Comparison of ENCODE assay signal across 11 cellular contexts in genomic region chr7:76567753-76568152, GRCh38. TPM values are rescaled to one million over a fixed set of nuclear protein-coding genes. Genes with fewer than 3 reads are reported as not detected.
DNase-seq lines count a peak whose midpoint lies in the region; ATAC-seq, FAIRE-seq and TF ChIP-seq lines count a peak whose summit lies in the region.
"Not testable (repeated sequence)": the region's sequence is repeated elsewhere in the genome, so short reads cannot be mapped to it uniquely, and the experiment has no call there.
"Had no signal": no experiment of that assay in that cellular context is flagged by ENCODE, and none has a peak within 500 bp of the region (broad histone marks: within the 10 kb centered on the region; RNA-seq: fewer than 3 reads in every experiment).

No MANE protein-coding gene starts in this region.

- FAIRE-seq in A549 (lab: Jason Lieb, UNC) (peak; percentile 95), GM18507 (lab: Jason Lieb, UNC) (peak; percentile 38), astrocyte (lab: Jason Lieb, UNC) (peak; percentile 85), keratinocyte (lab: Jason Lieb, UNC) (peak; percentile 70)

- not testable (repeated sequence) for H3K4me3 Mint-ChIP-seq in Caco-2 (ENCODE audit: unreplicated experiment); astrocyte (ENCODE audit: unreplicated experiment)

- POLR2A ChIA-PET in A549 (lab: Yijun Ruan, JAX); Caco-2 (lab: Charles Lee); OCI-LY7 (lab: Charles Lee); Panc1 (lab: Charles Lee): not testable (repeated sequence)

- dilution Hi-C loops in mammary epithelial cell (cut with HindIII; ENCODE audit: low sequenced_read_pairs); keratinocyte (cut with MboI; ENCODE audit: extremely low pct_ligation_motif_present, low sequenced_read_pairs): not testable (repeated sequence)

- H3K4me1 Mint-ChIP-seq in Caco-2 (ENCODE audit: low read depth, unreplicated experiment) (peaks cover 37% of the 10 kb centered on the region), astrocyte (ENCODE audit: low read depth, unreplicated experiment) (peaks cover 19% of the 10 kb centered on the region)

- ATAC-seq in A549, Panc1: not testable (repeated sequence)

- not testable (repeated sequence) for H4K20me1 ChIP-seq in OCI-LY7 (ENCODE audit: insufficient read depth, low read length); astrocyte (ENCODE audit: insufficient read depth, low read length); mammary epithelial cell (ENCODE audit: insufficient read depth, low read length); keratinocyte (ENCODE audit: control insufficient read depth, extremely low read depth, insufficient read depth, low read length)

- H3K9me1 ChIP-seq in keratinocyte (ENCODE audit: control insufficient read depth, extremely low read depth, insufficient read depth, low read length), result not testable (repeated sequence)

- H3K79me2 ChIP-seq in OCI-LY7 (ENCODE audit: insufficient read depth, low read depth, low read length), result not testable (repeated sequence)
- H3K79me2 ChIP-seq in astrocyte (ENCODE audit: insufficient read depth, low read length), result peaks cover 42% of the 10 kb centered on the region
- H3K79me2 ChIP-seq in mammary epithelial cell (ENCODE audit: insufficient read depth, low read length), result peaks cover 72% of the 10 kb centered on the region
- H3K79me2 ChIP-seq in keratinocyte (ENCODE audit: control insufficient read depth, insufficient read depth, low read length), result peaks cover 51% of the 10 kb centered on the region

- not testable (repeated sequence) for H3K9ac ChIP-seq in astrocyte (ENCODE audit: low read length); mammary epithelial cell (ENCODE audit: insufficient read depth, low read length); keratinocyte (ENCODE audit: control insufficient read depth, extremely low read depth, insufficient read depth, low read length)

- TF ChIP-seq POLR2A in A549 (IDR thresholded peaks at IDR 0.05; ENCODE audit: low read length), result not testable (repeated sequence)

- intact Hi-C loops in Caco-2 (cut with micrococcal nuclease; ENCODE audit: unreplicated experiment); OCI-LY7 (cut with micrococcal nuclease; ENCODE audit: unreplicated experiment); Panc1 (cut with micrococcal nuclease; ENCODE audit: unreplicated experiment); mammary epithelial cell (cut with micrococcal nuclease): not testable (repeated sequence)

- not testable (repeated sequence) for TF ChIP-seq CTCF in A549 (IDR thresholded peaks at IDR 0.05); Caco-2 (IDR thresholded peaks at IDR 0.05; ENCODE audit: insufficient read depth in 1 of 2, low read depth in 1 of 2, low read length in 1 of 2, severe bottlenecking in 1 of 2, unreplicated experiment in 1 of 2); OCI-LY7 (conservative IDR thresholded peaks at IDR 0.05; ENCODE audit: low read length); Panc1 (IDR thresholded peaks at IDR 0.05); astrocyte (IDR thresholded peaks at IDR 0.05; ENCODE audit: insufficient read depth, low read depth, low read length); mammary epithelial cell (conservative IDR thresholded peaks at IDR 0.05 in 1 of 2, IDR thresholded peaks at IDR 0.05 in 1 of 2; ENCODE audit: extremely low read depth in 1 of 2, insufficient read depth in 1 of 2, low read depth in 1 of 2, low read length in 2 of 2); keratinocyte (optimal IDR thresholded peaks at IDR 0.05 in 1 of 3, IDR thresholded peaks at IDR 0.05 in 1 of 3, conservative IDR thresholded peaks at IDR 0.05 in 1 of 3; ENCODE audit: extremely low read depth in 1 of 3, insufficient read depth in 2 of 3, low read length in 3 of 3)

- TF ChIP-seq EP300 in A549 (IDR thresholded peaks at IDR 0.05), result not testable (repeated sequence)

- not testable (repeated sequence) for H3K4me2 ChIP-seq in A549; OCI-LY7 (ENCODE audit: low read length); astrocyte (ENCODE audit: low read length); mammary epithelial cell (ENCODE audit: insufficient read depth, low read depth, low read length); keratinocyte (ENCODE audit: control insufficient read depth, extremely low read depth, insufficient read depth, low read depth, low read length)

- not testable (repeated sequence) for H3K36me3 ChIP-seq in Caco-2 (ENCODE audit: control insufficient read depth, insufficient read depth, low read length); OCI-LY7 (ENCODE audit: insufficient read depth, low read length); Panc1 (ENCODE audit: control insufficient read depth, insufficient read depth, low read length); astrocyte (ENCODE audit: insufficient read depth, low read length); mammary epithelial cell (ENCODE audit: insufficient read depth, low read length); keratinocyte (ENCODE audit: control insufficient read depth in 2 of 2, extremely low read depth in 1 of 2, insufficient read depth in 2 of 2, low read length in 2 of 2)

- BruUV-seq in Caco-2 (replicated peaks; lab: Mats Ljungman, UMichigan), result TSS peak; percentile 2
- BruUV-seq in OCI-LY7 (replicated peaks; lab: Mats Ljungman, UMichigan), result TSS peak; percentile 12
- BruUV-seq in Panc1 (replicated peaks; lab: Mats Ljungman, UMichigan), result TSS peak; percentile 9
- TSS peak; percentile 1 for BruUV-seq in mammary epithelial cell (replicated peaks; lab: Mats Ljungman, UMichigan)

- DNase-seq in A549 (ENCODE audit: low read depth in 1 of 2, low spot score in 1 of 2); Caco-2; GM18507 (ENCODE audit: extremely low spot score, insufficient read length, low read depth); OCI-LY7 (ENCODE audit: low spot score); Panc1 (ENCODE audit: low read depth, low spot score); astrocyte (ENCODE audit: low read depth); mammary epithelial cell; keratinocyte (ENCODE audit: low read depth, low spot score): not testable (repeated sequence)

- CTCF ChIA-PET in A549 (lab: Yijun Ruan, JAX); Caco-2 (lab: Charles Lee); OCI-LY7 (lab: Charles Lee; ENCODE audit: unreplicated experiment); Panc1 (lab: Charles Lee); mammary epithelial cell (lab: Charles Lee; ENCODE audit: low non-redundant PET): not testable (repeated sequence)

- not testable (repeated sequence) for TF ChIP-seq RAD21 in A549 (conservative IDR thresholded peaks at IDR 0.05 in 1 of 2, IDR thresholded peaks at IDR 0.05 in 1 of 2)

- H3K27ac ChIP-seq in A549, result peak overlapping the region in 1 of 2 experiments; percentile 1; a peak in 1 of 6 replicates
- H3K27ac ChIP-seq in OCI-LY7 (ENCODE audit: low read depth, low read length, poor library complexity, severe bottlenecking); Panc1 (ENCODE audit: low read length); astrocyte (ENCODE audit: low read depth, low read length); mammary epithelial cell (ENCODE audit: insufficient read depth, low read depth, low read length); keratinocyte (ENCODE audit: control insufficient read depth, insufficient read depth, low read length): not testable (repeated sequence)

- H3K4me1 ChIP-seq in A549 (peaks cover 33% of the 10 kb centered on the region), Panc1 (ENCODE audit: control insufficient read depth, insufficient read depth, low read length) (peaks cover 13% of the 10 kb centered on the region), keratinocyte (ENCODE audit: control insufficient read depth, extremely low read depth, insufficient read depth, low read length) (peaks cover 14% of the 10 kb centered on the region)
- H3K4me1 ChIP-seq in Caco-2; OCI-LY7 (ENCODE audit: insufficient read depth, low read length, poor library complexity, severe bottlenecking); astrocyte (ENCODE audit: insufficient read depth, low read length); mammary epithelial cell (ENCODE audit: insufficient read depth, low read length): not testable (repeated sequence)

- H3K27me3 Mint-ChIP-seq in Caco-2 (ENCODE audit: insufficient read depth, unreplicated experiment); astrocyte (ENCODE audit: low read depth, unreplicated experiment): not testable (repeated sequence)

- H3K27ac Mint-ChIP-seq in Caco-2 (ENCODE audit: unreplicated experiment), result peak overlapping the region; percentile 12
- H3K27ac Mint-ChIP-seq in astrocyte (ENCODE audit: unreplicated experiment), result not testable (repeated sequence)

- H3K4me3 ChIP-seq in A549; Caco-2 (ENCODE audit: low read depth, low read length); OCI-LY7 (ENCODE audit: low read depth, low read length, poor library complexity, severe bottlenecking); Panc1 (ENCODE audit: low read depth in 2 of 2, low read length in 2 of 2); astrocyte (ENCODE audit: insufficient read depth, low read depth, low read length); mammary epithelial cell (replicated peaks in 1 of 3; ENCODE audit: insufficient read depth in 1 of 3, low read depth in 2 of 3, low read length in 3 of 3); keratinocyte (ENCODE audit: control insufficient read depth in 2 of 3, extremely low read depth in 1 of 3, insufficient read depth in 2 of 3, low read depth in 1 of 3, low read length in 3 of 3): not testable (repeated sequence)

- not testable (repeated sequence) for H3K27me3 ChIP-seq in Caco-2 (replicated peaks; ENCODE audit: control insufficient read depth, insufficient read depth, low read length); Panc1 (ENCODE audit: control insufficient read depth, insufficient read depth, low read length); astrocyte (ENCODE audit: insufficient read depth, low read length); mammary epithelial cell (ENCODE audit: insufficient read depth, low read length); keratinocyte (ENCODE audit: control insufficient read depth, extremely low read depth, insufficient read depth, low read length)

- not testable (repeated sequence) for H3K9me3 ChIP-seq in A549; Caco-2; OCI-LY7 (ENCODE audit: low read length); Panc1 (ENCODE audit: control insufficient read depth, insufficient read depth, low read depth, low read length); astrocyte (ENCODE audit: insufficient read depth, low read depth, low read length); mammary epithelial cell (replicated peaks; ENCODE audit: insufficient read depth, low read length); keratinocyte (ENCODE audit: control insufficient read depth, low read depth, low read length)

- not testable (repeated sequence) for H2AFZ ChIP-seq in OCI-LY7 (ENCODE audit: low read length); astrocyte (ENCODE audit: low read depth, low read length); mammary epithelial cell (ENCODE audit: low read depth, low read length); keratinocyte (ENCODE audit: control insufficient read depth, low read length)

- H3K9me2 ChIP-seq in OCI-LY7 (ENCODE audit: insufficient read depth, low read length), result not testable (repeated sequence)

- H3K9me3 Mint-ChIP-seq in Caco-2 (ENCODE audit: unreplicated experiment), result peaks cover 10% of the 10 kb centered on the region
- not testable (repeated sequence) for H3K9me3 Mint-ChIP-seq in astrocyte (ENCODE audit: unreplicated experiment)

- in situ Hi-C loops in Panc1 (cut with HindIII; ENCODE audit: low pct_unique_long_range_greater_than_20kb, low sequenced_read_pairs); mammary epithelial cell (cut with MboI; ENCODE audit: low sequenced_read_pairs in 2 of 2): not testable (repeated sequence)

- H3K36me3 Mint-ChIP-seq in Caco-2 (ENCODE audit: insufficient read depth, unreplicated experiment), result peaks cover 33% of the 10 kb centered on the region
- not testable (repeated sequence) for H3K36me3 Mint-ChIP-seq in astrocyte (ENCODE audit: low read depth, unreplicated experiment)

RNA-seq across cellular contexts. Expression of gene SPDYE16, which starts 24.7 kb away (rescaled TPM):
- polyA plus RNA-seq in A549 (2011; rRNA removed) (not detected in 2 replicates), A549 (2017; fragmentation: RNase III; extraction: RNeasy Plus Mini Kit Qiagen cat#74134 plus additional on column Dnase treatment) (not detected in 3 replicates), mammary epithelial cell (not detected), keratinocyte (not detected in 3 replicates)
- polyA plus RNA-seq in A549 (2012; cell fraction: cytosol; rRNA removed), result not detected in 2 replicates
- polyA plus RNA-seq in A549 (2012; cell fraction: nucleus; rRNA removed), result not detected in 2 replicates
- not detected in 2 replicates for polyA minus RNA-seq in A549 (2011; rRNA and poly(A)+ RNA removed)
- total RNA-seq in Caco-2 (2022) (0.34 and 0.44 TPM in 2 replicates), OCI-LY7 (2022) (0.20 and 0.21 TPM in 2 replicates), Panc1 (2021; ENCODE audit: unreplicated experiment) (not detected), astrocyte (not detected in 2 replicates), mammary epithelial cell (under 1 TPM in 1 of 2 donors, not detected in 1; under 0.01 TPM)
- 0.67 and 0.88 TPM in 2 replicates for total RNA-seq in OCI-LY7 (2014; rRNA removed; shearing (Covaris generic))
- polyA plus RNA-seq in Panc1 (2012; ENCODE audit: insufficient read length), result 0.62 TPM
- polyA minus RNA-seq in mammary epithelial cell (not detected), keratinocyte (not detected in 3 replicates)
- polyA plus RNA-seq in keratinocyte (2011; ENCODE audit: low read depth), result not detected
- polyA plus RNA-seq in keratinocyte (2011; cell fraction: cytosol; rRNA removed), result not detected in 2 replicates
- polyA plus RNA-seq in keratinocyte (2011; cell fraction: nucleus; rRNA removed), result not detected in 2 replicates
- polyA plus RNA-seq in keratinocyte (2012; ENCODE audit: low replicate concordance), result 0.22 and 1.0 TPM in 2 replicates
- not detected for polyA minus RNA-seq in keratinocyte (2011; cell fraction: cytosol; rRNA and poly(A)+ RNA removed)
- polyA minus RNA-seq in keratinocyte (2011; cell fraction: nucleus; rRNA and poly(A)+ RNA removed), result not detected in 2 replicates
- total RNA-seq: GM23338, H4 had no signal
- polyA plus RNA-seq: AG04450 had no signal

RNA-seq across cellular contexts. Expression of gene UPK3B, which starts 57.4 kb away (rescaled TPM):
- polyA plus RNA-seq in A549 (2011; rRNA removed), result 2.2 and 2.3 TPM in 2 replicates
- 4.8 and 9.2 TPM in 2 replicates for polyA plus RNA-seq in A549 (2012; cell fraction: cytosol; rRNA removed)
- 8.1 and 12.2 TPM in 2 replicates for polyA plus RNA-seq in A549 (2012; cell fraction: nucleus; rRNA removed)
- 19.4 to 20.9 TPM (median 20.6 TPM) in 3 replicates for polyA plus RNA-seq in A549 (2017; fragmentation: RNase III; extraction: RNeasy Plus Mini Kit Qiagen cat#74134 plus additional on column Dnase treatment)
- 1.9 and 2.9 TPM in 2 replicates for polyA minus RNA-seq in A549 (2011; rRNA and poly(A)+ RNA removed)
- total RNA-seq in Caco-2 (2022), result 5.3 and 9.1 TPM in 2 replicates
- total RNA-seq in OCI-LY7 (2014; rRNA removed; shearing (Covaris generic)), result 1.2 and 3.4 TPM in 2 replicates
- 1.4 and 2.5 TPM in 2 replicates for total RNA-seq in OCI-LY7 (2022)
- total RNA-seq in Panc1 (2021; ENCODE audit: unreplicated experiment), result 9.8 TPM
- 23.7 TPM for polyA plus RNA-seq in Panc1 (2012; ENCODE audit: insufficient read length)
- total RNA-seq in astrocyte, result 0.64 TPM in 1 of 2 replicates, not detected in the other
- 1 to 10 TPM in 1 of 2 donors, under 1 TPM in 1; 0.67 to 3.9 TPM for total RNA-seq in mammary epithelial cell
- polyA plus RNA-seq in mammary epithelial cell, result 0.02 TPM
- not detected for polyA minus RNA-seq in mammary epithelial cell
- 2.6 to 11.9 TPM (median 7.5 TPM) in 3 replicates for polyA plus RNA-seq in keratinocyte
- 5.5 TPM for polyA plus RNA-seq in keratinocyte (2011; ENCODE audit: low read depth)
- polyA plus RNA-seq in keratinocyte (2011; cell fraction: cytosol; rRNA removed), result 8.9 and 29.3 TPM in 2 replicates
- polyA plus RNA-seq in keratinocyte (2011; cell fraction: nucleus; rRNA removed), result 24.3 and 37.7 TPM in 2 replicates
- polyA plus RNA-seq in keratinocyte (2012; ENCODE audit: low replicate concordance), result 20.4 and 23.9 TPM in 2 replicates
- polyA minus RNA-seq in keratinocyte, result 5.6 to 13.5 TPM (median 8.2 TPM) in 3 replicates
- 87.3 TPM for polyA minus RNA-seq in keratinocyte (2011; cell fraction: cytosol; rRNA and poly(A)+ RNA removed)
- polyA minus RNA-seq in keratinocyte (2011; cell fraction: nucleus; rRNA and poly(A)+ RNA removed), result 30.7 and 32.4 TPM in 2 replicates
- total RNA-seq: H4 had no signal
- polyA plus RNA-seq: AG04450 had no signal

RNA-seq across cellular contexts. Expression of gene POMZP3, which starts 59.3 kb away (rescaled TPM):
- polyA plus RNA-seq in A549 (2011; rRNA removed), result 10.6 and 14.7 TPM in 2 replicates
- polyA plus RNA-seq in A549 (2012; cell fraction: cytosol; rRNA removed), result 8.1 and 9.5 TPM in 2 replicates
- polyA plus RNA-seq in A549 (2012; cell fraction: nucleus; rRNA removed), result 7.8 and 9.1 TPM in 2 replicates
- 17.4 to 18.6 TPM (median 17.6 TPM) in 3 replicates for polyA plus RNA-seq in A549 (2017; fragmentation: RNase III; extraction: RNeasy Plus Mini Kit Qiagen cat#74134 plus additional on column Dnase treatment)
- polyA minus RNA-seq in A549 (2011; rRNA and poly(A)+ RNA removed), result 23.0 and 26.2 TPM in 2 replicates
- total RNA-seq in Caco-2 (2022), result 16.5 and 23.8 TPM in 2 replicates
- total RNA-seq in OCI-LY7 (2014; rRNA removed; shearing (Covaris generic)), result 5.0 and 5.4 TPM in 2 replicates
- total RNA-seq in OCI-LY7 (2022), result 8.5 and 12.2 TPM in 2 replicates
- 21.8 TPM for total RNA-seq in Panc1 (2021; ENCODE audit: unreplicated experiment)
- 26.1 TPM for polyA plus RNA-seq in Panc1 (2012; ENCODE audit: insufficient read length)
- 10.1 and 11.7 TPM in 2 replicates for total RNA-seq in astrocyte
- total RNA-seq in mammary epithelial cell, result 10 to 100 TPM in 1 of 2 donors, 1 to 10 TPM in 1; 4.5 to 10.1 TPM
- polyA plus RNA-seq in mammary epithelial cell, result 3.8 TPM
- 13.1 TPM for polyA minus RNA-seq in mammary epithelial cell
- polyA plus RNA-seq in keratinocyte, result 6.9 to 11.7 TPM (median 9.1 TPM) in 3 replicates
- polyA plus RNA-seq in keratinocyte (2011; ENCODE audit: low read depth), result 14.9 TPM
- 8.7 and 8.9 TPM in 2 replicates for polyA plus RNA-seq in keratinocyte (2011; cell fraction: cytosol; rRNA removed)
- polyA plus RNA-seq in keratinocyte (2011; cell fraction: nucleus; rRNA removed), result 5.9 and 6.2 TPM in 2 replicates
- polyA plus RNA-seq in keratinocyte (2012; ENCODE audit: low replicate concordance), result 22.3 and 24.1 TPM in 2 replicates
- polyA minus RNA-seq in keratinocyte, result 10.9 to 32.7 TPM (median 15.6 TPM) in 3 replicates
- polyA minus RNA-seq in keratinocyte (2011; cell fraction: cytosol; rRNA and poly(A)+ RNA removed), result 13.8 TPM
- 5.1 and 7.7 TPM in 2 replicates for polyA minus RNA-seq in keratinocyte (2011; cell fraction: nucleus; rRNA and poly(A)+ RNA removed)
